8 cellular contexts compared by ENCODE assay signal in genomic region chr19:52992109-52993004, GRCh38. TPM values are rescaled to one million over a fixed set of nuclear protein-coding genes. Genes with fewer than 3 reads are reported as not detected.
DNase-seq lines count a peak whose midpoint lies in the region; TF ChIP-seq lines count a peak whose summit lies in the region.

No MANE protein-coding gene starts in this region.

- H3K9ac ChIP-seq in parathyroid adenoma: no peak overlapping the region

- in situ Hi-C loops in HAP-1 (cut with MboI; ENCODE audit: low sequenced_read_pairs): no loop called here

- H3K36me3 Mint-ChIP-seq in activated CD4-positive, alpha-beta memory T cell treated with anti-CD3 and anti-CD28 coated beads, Interleukin-2, amount 10 ng/mL, durations not matched to agents 7 days and 5 days (ENCODE audit: low read depth): peaks cover 9% of the 10 kb centered on the region

- DNase-seq in D341Med (ENCODE audit: low spot score) (peak; percentile 62), germinal center (ENCODE audit: low spot score) (peak; percentile 4), HAP-1 (ENCODE audit: low spot score in 2 of 2) (no peak), NCI-H2196 treated with DMSO at 0.1 percent for 48 hours (lab: John Stamatoyannopoulos, UW; ENCODE audit: unreplicated experiment) (no peak), NAMALWA (ENCODE audit: low spot score) (no peak), NCI-H1092 (lab: John Stamatoyannopoulos, UW) (no peak)
- DNase-seq in activated CD4-positive, alpha-beta memory T cell treated with anti-CD3 and anti-CD28 coated beads, Interleukin-2, amount 10 ng/mL, durations not matched to agents 7 days and 5 days: no peak

- H2AFZ ChIP-seq in parathyroid adenoma: no peak overlapping the region

- H3K36me3 ChIP-seq in parathyroid adenoma (ENCODE audit: control insufficient read depth, insufficient read depth, low read length) (no peaks in the 10 kb centered on the region), HAP-1 (replicated peaks) (no peaks in the 10 kb centered on the region)

- peak overlapping the region; percentile 61 for H3K4me2 ChIP-seq in parathyroid adenoma (ENCODE audit: low read length)

- no peaks in the 10 kb centered on the region for H3K79me2 ChIP-seq in parathyroid adenoma

- H3K4me3 Mint-ChIP-seq in activated CD4-positive, alpha-beta memory T cell treated with anti-CD3 and anti-CD28 coated beads, Interleukin-2, amount 10 ng/mL, durations not matched to agents 7 days and 5 days: peak overlapping the region; percentile 75

- H3K9me3 Mint-ChIP-seq in activated CD4-positive, alpha-beta memory T cell treated with anti-CD3 and anti-CD28 coated beads, Interleukin-2, amount 10 ng/mL, durations not matched to agents 7 days and 5 days: peaks cover 22% of the 10 kb centered on the region

- no peaks in the 10 kb centered on the region for H3K27me3 Mint-ChIP-seq in activated CD4-positive, alpha-beta memory T cell treated with anti-CD3 and anti-CD28 coated beads, Interleukin-2, amount 10 ng/mL, durations not matched to agents 7 days and 5 days

- H3K4me1 ChIP-seq in parathyroid adenoma (no peaks in the 10 kb centered on the region), HAP-1 (no peaks in the 10 kb centered on the region)

- TF ChIP-seq CTCF in parathyroid adenoma (IDR thresholded peaks at IDR 0.05): no peak

- H3K4me3 ChIP-seq in parathyroid adenoma (ENCODE audit: low read depth, low read length) (peak overlapping the region; percentile 45), HAP-1 (no peak overlapping the region)

- no peaks in the 10 kb centered on the region for H3K27me3 ChIP-seq in parathyroid adenoma (ENCODE audit: control insufficient read depth, insufficient read depth, low read length)
- no peaks in the 10 kb centered on the region for H3K27me3 ChIP-seq in HAP-1 (ENCODE audit: low read depth)

- POLR2A ChIA-PET in activated CD4-positive, alpha-beta memory T cell treated with anti-CD3 and anti-CD28 coated beads, Interleukin-2, amount 10 ng/mL, durations not matched to agents 7 days and 5 days (lab: Charles Lee): no interaction called here

- H3K27ac Mint-ChIP-seq in activated CD4-positive, alpha-beta memory T cell treated with anti-CD3 and anti-CD28 coated beads, Interleukin-2, amount 10 ng/mL, durations not matched to agents 7 days and 5 days: no peak overlapping the region

- H3K27ac ChIP-seq in parathyroid adenoma: no peak overlapping the region

- CTCF ChIA-PET in activated CD4-positive, alpha-beta memory T cell treated with anti-CD3 and anti-CD28 coated beads, Interleukin-2, amount 10 ng/mL, durations not matched to agents 7 days and 5 days (lab: Charles Lee): interaction anchor here (0.7 kb wide), 2 partner anchors 17 to 403 kb away, joined by 3 to 5 read pairs; partner anchors contain the start of gene ZNF765

- H3K9me3 ChIP-seq in parathyroid adenoma (ENCODE audit: control insufficient read depth, low read length) (no peaks in the 10 kb centered on the region), HAP-1 (no peaks in the 10 kb centered on the region)

- H3K4me1 Mint-ChIP-seq in activated CD4-positive, alpha-beta memory T cell treated with anti-CD3 and anti-CD28 coated beads, Interleukin-2, amount 10 ng/mL, durations not matched to agents 7 days and 5 days: peaks cover 13% of the 10 kb centered on the region

RNA-seq across cellular contexts. Expression of gene ERVV-1, which starts 21.4 kb away (rescaled TPM):
- total RNA-seq in activated CD4-positive, alpha-beta memory T cell treated with anti-CD3 and anti-CD28 coated beads, Interleukin-2, amount 10 ng/mL, durations not matched to agents 7 days and 5 days: not detected

RNA-seq across cellular contexts. Expression of gene ZNF816, which starts 29.7 kb away (rescaled TPM):
- 10 to 100 TPM; 11.8 to 14.9 TPM for total RNA-seq in activated CD4-positive, alpha-beta memory T cell treated with anti-CD3 and anti-CD28 coated beads, Interleukin-2, amount 10 ng/mL, durations not matched to agents 7 days and 5 days

RNA-seq across cellular contexts. Expression of gene ERVV-2, which starts 52.2 kb away (rescaled TPM):
- total RNA-seq in activated CD4-positive, alpha-beta memory T cell treated with anti-CD3 and anti-CD28 coated beads, Interleukin-2, amount 10 ng/mL, durations not matched to agents 7 days and 5 days: not detected

Comparison
In these comparisons a context has a peak if more than half of its experiments do, and no peak if none do; other contexts are left out.
1. DNase-seq: peak in D341Med (single experiment) and germinal center (single experiment); none in activated CD4-positive, alpha-beta memory T cell treated with anti-CD3 and anti-CD28 coated beads, Interleukin-2, amount 10 ng/mL, durations not matched to agents 7 days and 5 days (single experiment), HAP-1 (0 of 2), NCI-H2196 treated with DMSO at 0.1 percent for 48 hours (single experiment), NAMALWA (single experiment) and NCI-H1092 (single experiment).